Comparison of ENCODE assay signal across 8 cellular contexts in genomic region chr10:21526952-21527633, GRCh38. TPM values are rescaled to one million over a fixed set of nuclear protein-coding genes. Genes with fewer than 3 reads are reported as not detected.
A peak's percentile ranks its signal among the peaks of the same experiment; 100 is the strongest.
DNase-seq lines count a peak whose midpoint lies in the region; ATAC-seq, FAIRE-seq and TF ChIP-seq lines count a peak whose summit lies in the region.

No MANE protein-coding gene starts in this region.

- POLR2A ChIA-PET in CD8-positive, alpha-beta memory T cell (lab: Charles Lee): interaction anchor here (0.5 to 2.2 kb wide), 12 partner anchors 9 to 1106 kb away, joined by 3 to 8 read pairs (median 4); partner anchors contain the start of gene COMMD3

- H3K4me1 Mint-ChIP-seq in CD8-positive, alpha-beta memory T cell: peaks cover 22 to 35% (median 30%) of the 10 kb centered on the region in 3 donors

- peak overlapping the region; percentile 83 for H3K4me3 ChIP-seq in CD8-positive, alpha-beta memory T cell (ENCODE audit: low read length)
- H3K4me3 ChIP-seq in H7 (ENCODE audit: insufficient read depth, low read depth, low read length) (peak overlapping the region; percentile 65), adrenal gland (peak overlapping the region in 3 of 4 donors; percentile 16 to 71 (median 70)), heart right ventricle (peak overlapping the region; percentile 65 to 82 (median 74)), parathyroid adenoma (ENCODE audit: low read depth, low read length) (peak overlapping the region; percentile 80)

- peak overlapping the region; percentile 92 for H2AFZ ChIP-seq in parathyroid adenoma

- H3K27ac Mint-ChIP-seq in CD8-positive, alpha-beta memory T cell: peak overlapping the region; percentile 72 to 99 (median 94)

- peaks cover 0 to 11% (median 0%) of the 10 kb centered on the region in 3 donors for H3K36me3 Mint-ChIP-seq in CD8-positive, alpha-beta memory T cell

- WGBS in adrenal gland, 4 donors: 1% methylated on average over 33 to 67 of the region's 67 CpGs
- 0% methylated on average over 49 to 67 of the region's 67 CpGs for WGBS in heart right ventricle, 2 donors

- ATAC-seq in heart right ventricle (peak; percentile 45 to 71 (median 48)), HG03175 (IDR thresholded peaks at IDR 0.05; ENCODE audit: unreplicated experiment) (no peak)

- CTCF ChIA-PET in CD8-positive, alpha-beta memory T cell (lab: Charles Lee): interaction anchor here (1.8 to 3.1 kb wide), 3 partner anchors 9 to 31 kb away, joined by 4 to 19 read pairs (median 8); no protein-coding TSS in a partner anchor

- peaks cover 13% of the 10 kb centered on the region for H3K4me1 ChIP-seq in CD8-positive, alpha-beta memory T cell (ENCODE audit: insufficient read depth, low read length)
- H3K4me1 ChIP-seq in adrenal gland (replicated peaks in 1 of 2) (peaks cover 0 to 38% of the 10 kb centered on the region in 2 donors), heart right ventricle (peaks cover 0 to 44% (median 9%) of the 10 kb centered on the region in 9 donors), parathyroid adenoma (peaks cover 4% of the 10 kb centered on the region)

- H3K9me3 ChIP-seq in CD8-positive, alpha-beta memory T cell (ENCODE audit: low read length): no peaks in the 10 kb centered on the region
- no peaks in the 10 kb centered on the region for H3K9me3 ChIP-seq in adrenal gland (replicated peaks in 1 of 3)
- H3K9me3 ChIP-seq in heart right ventricle: no peaks in the 10 kb centered on the region
- H3K9me3 ChIP-seq in parathyroid adenoma (ENCODE audit: control insufficient read depth, low read length): no peaks in the 10 kb centered on the region

- intact Hi-C loops in adrenal gland (cut with DNase I): no loop called here
- intact Hi-C loops in heart right ventricle (cut with DNase I): no loop called here

- peak; percentile 29 to 63 (median 32) for DNase-seq in CD8-positive, alpha-beta memory T cell
- DNase-seq in H7 (peak; percentile 88), RPMI8226 (peak; percentile 68), adrenal gland (peak; percentile 59 to 76 (median 64)), heart right ventricle (peak; percentile 71 to 79), GM19239 (ENCODE audit: insufficient read length, low spot score) (no peak)

- peak overlapping the region; percentile 70 for H3K27ac ChIP-seq in CD8-positive, alpha-beta memory T cell (ENCODE audit: low read depth, low read length)
- H3K27ac ChIP-seq in adrenal gland: peak overlapping the region; percentile 98 to 99 (median 98)
- H3K27ac ChIP-seq in heart right ventricle: peak overlapping the region; percentile 95 to 99 (median 98)
- H3K27ac ChIP-seq in parathyroid adenoma: peak overlapping the region; percentile 85

- FAIRE-seq in GM19239 (lab: Jason Lieb, UNC): no peak

- peak overlapping the region; percentile 82 to 97 (median 93) for H3K4me3 Mint-ChIP-seq in CD8-positive, alpha-beta memory T cell

- H3K27me3 ChIP-seq in CD8-positive, alpha-beta memory T cell (ENCODE audit: insufficient read depth, low read length, poor library complexity, severe bottlenecking): no peaks in the 10 kb centered on the region
- H3K27me3 ChIP-seq in H7 (ENCODE audit: control insufficient read depth, insufficient read depth, low read length): no peaks in the 10 kb centered on the region
- no peaks in the 10 kb centered on the region for H3K27me3 ChIP-seq in adrenal gland
- no peaks in the 10 kb centered on the region for H3K27me3 ChIP-seq in heart right ventricle
- H3K27me3 ChIP-seq in parathyroid adenoma (ENCODE audit: control insufficient read depth, insufficient read depth, low read length): no peaks in the 10 kb centered on the region

- TF ChIP-seq CTCF in adrenal gland (IDR thresholded peaks at IDR 0.05): no peak
- TF ChIP-seq CTCF in heart right ventricle (IDR thresholded peaks at IDR 0.05): no peak
- TF ChIP-seq CTCF in parathyroid adenoma (IDR thresholded peaks at IDR 0.05): no peak

- peak overlapping the region; percentile 73 for H3K4me2 ChIP-seq in parathyroid adenoma (ENCODE audit: low read length)

- H3K27me3 Mint-ChIP-seq in CD8-positive, alpha-beta memory T cell: peaks cover 12 to 13% of the 10 kb centered on the region in 2 donors

- peak in 1 of 2 donors; percentile 46 for TF ChIP-seq POLR2A in adrenal gland (IDR thresholded peaks at IDR 0.05)

- H3K9ac ChIP-seq in parathyroid adenoma: peak overlapping the region; percentile 0

- H3K79me2 ChIP-seq in parathyroid adenoma: no peaks in the 10 kb centered on the region

- H3K9me3 Mint-ChIP-seq in CD8-positive, alpha-beta memory T cell: no peaks in the 10 kb centered on the region

- no peaks in the 10 kb centered on the region for H3K36me3 ChIP-seq in CD8-positive, alpha-beta memory T cell (ENCODE audit: insufficient read depth, low read length)
- H3K36me3 ChIP-seq in H7 (replicated peaks; ENCODE audit: control insufficient read depth, insufficient read depth, low read length) (no peaks in the 10 kb centered on the region), adrenal gland (replicated peaks in 1 of 2) (no peaks in the 10 kb centered on the region), heart right ventricle (no peaks in the 10 kb centered on the region), parathyroid adenoma (ENCODE audit: control insufficient read depth, insufficient read depth, low read length) (no peaks in the 10 kb centered on the region)

RNA-seq across cellular contexts. Expression of gene SKIDA1, which starts 1.6 kb away (rescaled TPM):
- total RNA-seq in CD8-positive, alpha-beta memory T cell: under 1 TPM; 0.24 to 0.35 TPM
- polyA plus RNA-seq in CD8-positive, alpha-beta memory T cell: 0.20 TPM
- 10.4 and 15.1 TPM in 2 replicates for total RNA-seq in H7 (2014; rRNA removed; shearing (Covaris generic))
- total RNA-seq in adrenal gland: 1 to 10 TPM in 7 of 8 donors, under 1 TPM in 1; 0.78 to 3.5 (median 2.6) TPM
- polyA plus RNA-seq in adrenal gland: 1 to 10 TPM in 2 of 3 donors, under 1 TPM in 1; 0.64 to 2.3 (median 1.6) TPM
- 1 to 10 TPM; 1.9 to 6.4 (median 3.3) TPM for total RNA-seq in heart right ventricle
- polyA plus RNA-seq in heart right ventricle: under 1 TPM; 0.23 to 0.44 TPM

RNA-seq across cellular contexts. Expression of gene MLLT10, which starts 6.9 kb away (rescaled TPM):
- 10 to 100 TPM; 35.6 to 37.2 TPM for total RNA-seq in CD8-positive, alpha-beta memory T cell
- 7.4 TPM for polyA plus RNA-seq in CD8-positive, alpha-beta memory T cell
- 47.2 and 59.0 TPM in 2 replicates for total RNA-seq in H7 (2014; rRNA removed; shearing (Covaris generic))
- 10 to 100 TPM; 16.7 to 48.1 (median 26.8) TPM for total RNA-seq in adrenal gland
- polyA plus RNA-seq in adrenal gland: 10 to 100 TPM; 15.8 to 30.2 (median 29.3) TPM
- 10 to 100 TPM; 18.9 to 28.4 (median 24.6) TPM for total RNA-seq in heart right ventricle
- polyA plus RNA-seq in heart right ventricle: 10 to 100 TPM in 1 of 2 donors, 1 to 10 TPM in 1; 8.5 to 41.1 TPM
